8 cellular contexts compared by ENCODE assay signal in the genomic region with DNA sequence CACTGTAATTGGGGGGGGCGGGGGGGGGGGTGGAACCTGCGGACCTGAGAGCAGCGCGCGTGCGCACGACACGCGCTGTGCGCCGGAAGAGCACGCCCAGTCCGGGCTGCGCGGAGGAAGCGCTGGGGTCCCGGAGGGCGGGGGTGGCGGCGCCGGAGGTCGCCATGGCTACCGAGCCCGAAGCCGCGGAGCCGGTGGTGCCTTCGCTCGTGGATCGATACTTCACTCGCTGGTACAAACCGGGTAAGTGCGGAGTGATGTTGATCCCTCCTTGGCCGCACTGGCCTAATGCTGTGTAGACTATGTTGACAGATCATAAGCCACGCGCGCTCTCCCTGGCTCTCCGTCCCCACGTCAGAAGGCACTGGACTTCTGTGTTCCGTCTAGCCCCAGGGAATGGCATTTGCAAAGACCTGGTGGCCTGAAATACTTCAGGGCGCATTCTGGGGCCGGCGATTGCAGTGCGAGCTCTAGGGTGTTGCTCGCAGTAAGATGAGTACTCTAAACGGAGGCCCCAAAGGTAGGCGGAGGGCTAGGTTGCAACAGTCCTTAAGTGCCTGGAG. TPM values are rescaled to one million over a fixed set of nuclear protein-coding genes. Genes with fewer than 3 reads are reported as not detected.
DNase-seq lines count a peak whose midpoint lies in the region; ATAC-seq and TF ChIP-seq lines count a peak whose summit lies in the region.

ABITRAM (plus strand) TSS at position 78 of the 563 bp plus-strand sequence; CDS start at position 165, 87 bp downstream.

- peaks cover 24% of the 10 kb centered on the region for H3K4me1 Mint-ChIP-seq in activated CD8-positive, alpha-beta T cell treated with anti-CD3 and anti-CD28 coated beads for 36 hours (ENCODE audit: low read depth)
- peaks cover 19 to 31% of the 10 kb centered on the region in 2 donors for H3K4me1 Mint-ChIP-seq in effector memory CD8-positive, alpha-beta T cell (ENCODE audit: low read depth in 2 of 2)
- peaks cover 13% of the 10 kb centered on the region for H3K4me1 Mint-ChIP-seq in memory B cell

- peak in 11 of 14 donors; percentile 35 to 96 (median 88) for DNase-seq in C1 segment of cervical spinal cord (lab: John Stamatoyannopoulos, UW)
- peak; percentile 89 for DNase-seq in NCI-H748 treated with DMSO at 0.1 percent for 48 hours (lab: John Stamatoyannopoulos, UW)
- peak; percentile 78 for DNase-seq in activated CD8-positive, alpha-beta T cell treated with anti-CD3 and anti-CD28 coated beads for 36 hours
- DNase-seq in effector memory CD8-positive, alpha-beta T cell = peak; percentile 68 to 74 (median 70)
- peak; percentile 69 for DNase-seq in memory B cell (ENCODE audit: low spot score in 2 of 2)
- DNase-seq in stimulated activated CD8-positive, alpha-beta memory T cell treated with anti-CD3 and anti-CD28 coated beads, Interleukin-12 subunit alpha, Interleukin-12 subunit beta, amount 100 ng/mL, for 1 hour (ENCODE audit: low read depth) = peak; percentile 53

- POLR2A ChIA-PET in activated CD8-positive, alpha-beta T cell treated with anti-CD3 and anti-CD28 coated beads for 36 hours (lab: Charles Lee) = interaction anchor here (1.6 kb wide), 1 partner anchor 8 kb away, joined by 5 read pairs; no protein-coding TSS in a partner anchor

- intact Hi-C loops in activated CD8-positive, alpha-beta T cell treated with anti-CD3 and anti-CD28 coated beads for 36 hours (cut with micrococcal nuclease) = no loop called here

- H3K4me3 Mint-ChIP-seq in activated CD8-positive, alpha-beta T cell treated with anti-CD3 and anti-CD28 coated beads for 36 hours = peak within 1 kb of the TSS; percentile 87
- peak within 1 kb of the TSS; percentile 93 to 99 for H3K4me3 Mint-ChIP-seq in effector memory CD8-positive, alpha-beta T cell
- H3K4me3 Mint-ChIP-seq in memory B cell = peak within 1 kb of the TSS; percentile 92

- H3K27ac Mint-ChIP-seq in activated CD8-positive, alpha-beta T cell treated with anti-CD3 and anti-CD28 coated beads for 36 hours = peak within 1 kb of the TSS; percentile 96
- H3K27ac Mint-ChIP-seq in effector memory CD8-positive, alpha-beta T cell = peak within 1 kb of the TSS; percentile 97 to 98
- H3K27ac Mint-ChIP-seq in memory B cell = peak within 1 kb of the TSS; percentile 92

- no peaks in the 10 kb centered on the region for H3K27me3 Mint-ChIP-seq in activated CD8-positive, alpha-beta T cell treated with anti-CD3 and anti-CD28 coated beads for 36 hours
- no peaks in the 10 kb centered on the region for H3K27me3 Mint-ChIP-seq in effector memory CD8-positive, alpha-beta T cell
- H3K27me3 Mint-ChIP-seq in memory B cell = no peaks in the 10 kb centered on the region

- H3K36me3 Mint-ChIP-seq in activated CD8-positive, alpha-beta T cell treated with anti-CD3 and anti-CD28 coated beads for 36 hours (ENCODE audit: low read depth) = peaks cover 4% of the 10 kb centered on the region
- H3K36me3 Mint-ChIP-seq in effector memory CD8-positive, alpha-beta T cell (ENCODE audit: insufficient read depth) = peaks cover 30% of the 10 kb centered on the region
- peaks cover 6% of the 10 kb centered on the region for H3K36me3 Mint-ChIP-seq in memory B cell

- ATAC-seq in GM19328 (IDR thresholded peaks at IDR 0.05; ENCODE audit: unreplicated experiment) (peak; percentile 78), HG03460 (IDR thresholded peaks at IDR 0.05; ENCODE audit: unreplicated experiment) (peak; percentile 78), memory B cell (ENCODE audit: low read depth) (peak; percentile 85)
- peak; percentile 85 for ATAC-seq in activated CD8-positive, alpha-beta T cell treated with anti-CD3 and anti-CD28 coated beads for 36 hours
- peak; percentile 82 for ATAC-seq in effector memory CD8-positive, alpha-beta T cell (replicated peaks)

- CTCF ChIA-PET in activated CD8-positive, alpha-beta T cell treated with anti-CD3 and anti-CD28 coated beads for 36 hours (lab: Charles Lee) = interaction anchor here (0.9 kb wide), 1 partner anchor 49 kb away, joined by 3 read pairs; no protein-coding TSS in a partner anchor

- TF ChIP-seq CTCF in activated CD8-positive, alpha-beta T cell treated with anti-CD3 and anti-CD28 coated beads for 36 hours (IDR thresholded peaks at IDR 0.05) = no peak

- H3K9me3 Mint-ChIP-seq in activated CD8-positive, alpha-beta T cell treated with anti-CD3 and anti-CD28 coated beads for 36 hours = no peaks in the 10 kb centered on the region
- H3K9me3 Mint-ChIP-seq in effector memory CD8-positive, alpha-beta T cell = no peaks in the 10 kb centered on the region
- H3K9me3 Mint-ChIP-seq in memory B cell = no peaks in the 10 kb centered on the region

RNA-seq across cellular contexts. Expression of gene ABITRAM, which starts in this region (rescaled TPM):
- 1 to 10 TPM; 7.9 to 8.9 TPM for total RNA-seq in activated CD8-positive, alpha-beta T cell treated with anti-CD3 and anti-CD28 coated beads for 36 hours

Comparison
In these comparisons a context has a peak if more than half of its experiments do, and no peak if none do; other contexts are left out.
1. Peak in every context shown above with its lines: DNase-seq and ATAC-seq.